Comparison of ENCODE assay signal across 9 cellular contexts in the genomic region with DNA sequence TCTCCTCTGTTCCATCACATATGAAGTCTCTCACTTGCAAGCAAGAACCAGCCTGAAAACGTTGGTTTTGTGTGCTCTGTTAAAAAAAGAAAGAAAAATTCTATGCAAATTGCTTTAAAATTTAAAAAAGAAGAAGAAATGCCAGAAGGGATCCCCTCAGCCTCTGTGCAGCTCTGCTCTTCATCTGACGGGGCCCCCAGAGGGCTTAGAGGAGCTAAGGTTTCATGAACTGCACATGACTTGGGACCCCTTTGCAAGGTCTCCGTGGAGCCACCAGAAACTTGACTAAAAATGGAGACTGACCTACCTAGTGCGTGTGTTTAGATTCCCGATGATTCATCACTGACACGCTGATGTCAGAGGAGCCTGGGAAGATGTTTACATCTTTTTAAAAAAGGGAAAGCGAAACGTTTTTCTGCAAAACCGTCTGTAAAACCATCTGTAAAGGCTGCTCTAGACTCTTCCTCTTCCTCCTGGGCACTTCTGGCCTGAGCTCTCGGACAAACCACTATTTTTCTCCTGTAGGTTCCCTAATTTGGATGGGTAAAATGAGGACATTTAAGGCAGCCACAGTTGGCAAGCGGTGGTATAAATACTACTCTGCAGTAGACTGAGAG.
DNase-seq lines count a peak whose midpoint lies in the region; ATAC-seq and TF ChIP-seq lines count a peak whose summit lies in the region.
"Had no signal": no experiment of that assay in that cellular context is flagged by ENCODE, and none has a peak within 500 bp of the region (broad histone marks: within the 10 kb centered on the region; RNA-seq: fewer than 3 reads in every experiment).

No MANE protein-coding gene starts in this region.

- peaks cover under 1% of the 10 kb centered on the region for H3K36me3 Mint-ChIP-seq in activated naive CD8-positive, alpha-beta T cell treated with anti-CD3 and anti-CD28 coated beads, Interleukin-2, amount 10 ng/mL, durations not matched to agents 7 days and 5 days
- H3K36me3 Mint-ChIP-seq in activated naive CD8-positive, alpha-beta T cell treated with anti-CD3 and anti-CD28 coated beads, Interleukin-2, amount 50 U/mL, for 24 hours (ENCODE audit: low read depth): no peaks in the 10 kb centered on the region

- peaks cover 6% of the 10 kb centered on the region for H3K4me1 ChIP-seq in PC-3 (ENCODE audit: insufficient read depth, low read length)

- H3K27me3 Mint-ChIP-seq in activated naive CD8-positive, alpha-beta T cell treated with anti-CD3 and anti-CD28 coated beads, Interleukin-2, amount 10 ng/mL, durations not matched to agents 7 days and 5 days: peaks cover 74% of the 10 kb centered on the region
- H3K27me3 Mint-ChIP-seq in activated naive CD8-positive, alpha-beta T cell treated with anti-CD3 and anti-CD28 coated beads, Interleukin-2, amount 50 U/mL, for 24 hours: peaks cover 87% of the 10 kb centered on the region

- no peak overlapping the region for H3K27ac Mint-ChIP-seq in activated naive CD8-positive, alpha-beta T cell treated with anti-CD3 and anti-CD28 coated beads, Interleukin-2, amount 10 ng/mL, durations not matched to agents 7 days and 5 days
- H3K27ac Mint-ChIP-seq in activated naive CD8-positive, alpha-beta T cell treated with anti-CD3 and anti-CD28 coated beads, Interleukin-2, amount 50 U/mL, for 24 hours: no peak overlapping the region

- H4K20me1 ChIP-seq in PC-3 (ENCODE audit: low read length): no peaks in the 10 kb centered on the region

- no TSS peak for BruUV-seq in PC-3 (replicated peaks; lab: Mats Ljungman, UMichigan)

- H3K27ac ChIP-seq in PC-3 (ENCODE audit: low read length) (no peak overlapping the region), dorsolateral prefrontal cortex (peak overlapping the region in 58 of 59 donors; percentile 9 to 88 (median 71))

- 0 out of 2 replicates have a peak, but pooled peaks cover under 1% of the 10 kb centered on the region for H3K27me3 ChIP-seq in PC-3 (ENCODE audit: low read length)
- H3K27me3 ChIP-seq in dorsolateral prefrontal cortex: peaks cover 0 to 82% (median 22%) of the 10 kb centered on the region in 45 donors

- H3K79me2 ChIP-seq in PC-3 (ENCODE audit: low read length): no peaks in the 10 kb centered on the region

- H3K9ac ChIP-seq in PC-3 (ENCODE audit: low read length): peak overlapping the region; percentile 3; the same call in 1 of the 2 replicates

- peak overlapping the region; percentile 76; the same call in 1 of the 2 replicates for H2AFZ ChIP-seq in PC-3 (ENCODE audit: low read length)

- no peak for DNase-seq in activated naive CD8-positive, alpha-beta T cell treated with anti-CD3 and anti-CD28 coated beads, Interleukin-2, amount 10 ng/mL, durations not matched to agents 7 days and 5 days
- DNase-seq in activated naive CD8-positive, alpha-beta T cell treated with anti-CD3 and anti-CD28 coated beads, Interleukin-2, amount 50 U/mL, for 24 hours: no peak
- DNase-seq in PC-3 (peak; percentile 52), dorsolateral prefrontal cortex (peak in 1 of 10 donors; percentile 36), superior temporal gyrus (ENCODE audit: extremely low spot score) (peak; percentile 67), NCI-H1694 (lab: John Stamatoyannopoulos, UW) (no peak), NCI-H82 treated with DMSO at 0.1 percent for 48 hours (lab: John Stamatoyannopoulos, UW; ENCODE audit: unreplicated experiment) (no peak), HT-29 (ENCODE audit: low spot score) (no peak)
- DNase-seq: NCI-H524 treated with DMSO at 0.1 percent for 48 hours had no signal

- peak overlapping the region; percentile 78 for H3K4me2 ChIP-seq in PC-3 (ENCODE audit: low read length)

- intact Hi-C loops in PC-3 (cut with micrococcal nuclease) (no loop called here), dorsolateral prefrontal cortex (cut with DNase I) (no loop called here)

- no peaks in the 10 kb centered on the region for H3K9me2 ChIP-seq in PC-3 (replicated peaks; ENCODE audit: low read length)

- H3F3A ChIP-seq in PC-3 (ENCODE audit: low read length, unreplicated experiment): no peaks in the 10 kb centered on the region

- ATAC-seq in activated naive CD8-positive, alpha-beta T cell treated with anti-CD3 and anti-CD28 coated beads, Interleukin-2, amount 10 ng/mL, durations not matched to agents 7 days and 5 days (ENCODE audit: low read depth): no peak
- no peak for ATAC-seq in activated naive CD8-positive, alpha-beta T cell treated with anti-CD3 and anti-CD28 coated beads, Interleukin-2, amount 50 U/mL, for 24 hours
- peak; percentile 46; the same call in 1 of the 2 replicates for ATAC-seq in PC-3

- H3K4me3 ChIP-seq in PC-3 (ENCODE audit: low read length): peak overlapping the region; percentile 56
- H3K4me3 ChIP-seq in dorsolateral prefrontal cortex: peak overlapping the region in 22 of 59 donors; percentile 1 to 40 (median 18)

- POLR2A ChIA-PET in activated naive CD8-positive, alpha-beta T cell treated with anti-CD3 and anti-CD28 coated beads, Interleukin-2, amount 10 ng/mL, durations not matched to agents 7 days and 5 days (lab: Charles Lee): no interaction called here
- POLR2A ChIA-PET in PC-3 (lab: Charles Lee; ENCODE audit: unreplicated experiment): no interaction called here

- no peaks in the 10 kb centered on the region for H3K9me3 ChIP-seq in PC-3 (ENCODE audit: low read length)

- H3K4me1 Mint-ChIP-seq in activated naive CD8-positive, alpha-beta T cell treated with anti-CD3 and anti-CD28 coated beads, Interleukin-2, amount 10 ng/mL, durations not matched to agents 7 days and 5 days: peaks cover 20% of the 10 kb centered on the region
- peaks cover 25% of the 10 kb centered on the region for H3K4me1 Mint-ChIP-seq in activated naive CD8-positive, alpha-beta T cell treated with anti-CD3 and anti-CD28 coated beads, Interleukin-2, amount 50 U/mL, for 24 hours

- H3K4me3 Mint-ChIP-seq in activated naive CD8-positive, alpha-beta T cell treated with anti-CD3 and anti-CD28 coated beads, Interleukin-2, amount 10 ng/mL, durations not matched to agents 7 days and 5 days: peak overlapping the region; percentile 11
- no peak overlapping the region for H3K4me3 Mint-ChIP-seq in activated naive CD8-positive, alpha-beta T cell treated with anti-CD3 and anti-CD28 coated beads, Interleukin-2, amount 50 U/mL, for 24 hours

- H3K9me3 Mint-ChIP-seq in activated naive CD8-positive, alpha-beta T cell treated with anti-CD3 and anti-CD28 coated beads, Interleukin-2, amount 10 ng/mL, durations not matched to agents 7 days and 5 days: no peaks in the 10 kb centered on the region
- H3K9me3 Mint-ChIP-seq in activated naive CD8-positive, alpha-beta T cell treated with anti-CD3 and anti-CD28 coated beads, Interleukin-2, amount 50 U/mL, for 24 hours: no peaks in the 10 kb centered on the region

- CTCF ChIA-PET in PC-3 (lab: Charles Lee): no interaction called here

- H3K36me3 ChIP-seq in PC-3 (ENCODE audit: low read depth, low read length): no peaks in the 10 kb centered on the region

- TF ChIP-seq CTCF in PC-3 (conservative IDR thresholded peaks at IDR 0.05; ENCODE audit: low read depth, low read length): no peak
- TF ChIP-seq CTCF in dorsolateral prefrontal cortex (IDR thresholded peaks at IDR 0.05 in 54 of 56, conservative IDR thresholded peaks at IDR 0.05 in 2 of 56; ENCODE audit: low read depth in 1 of 56, partially characterized antibody in 56 of 56): no peak

Comparison
In these comparisons a context has a peak if more than half of its experiments do, and no peak if none do; other contexts are left out.
1. DNase-seq: peak in PC-3 (single experiment) and superior temporal gyrus (single experiment); none in activated naive CD8-positive, alpha-beta T cell treated with anti-CD3 and anti-CD28 coated beads, Interleukin-2, amount 10 ng/mL, durations not matched to agents 7 days and 5 days (single experiment), activated naive CD8-positive, alpha-beta T cell treated with anti-CD3 and anti-CD28 coated beads, Interleukin-2, amount 50 U/mL, for 24 hours (single experiment), NCI-H1694 (single experiment), NCI-H82 treated with DMSO at 0.1 percent for 48 hours (single experiment) and HT-29 (single experiment).